ENCODE assay signal across 11 cellular contexts in genomic region chr7:10022957-10023356, GRCh38.
DNase-seq lines count a peak whose midpoint lies in the region; TF ChIP-seq lines count a peak whose summit lies in the region.
"Had no signal": no experiment of that assay in that cellular context is flagged by ENCODE, and none has a peak within 500 bp of the region (broad histone marks: within the 10 kb centered on the region; RNA-seq: fewer than 3 reads in every experiment).

No MANE protein-coding gene starts in this region.

- no peak overlapping the region for H3K4me3 ChIP-seq in BE2C (ENCODE audit: low read depth, low read length)
- H3K4me3 ChIP-seq in WERI-Rb-1 (ENCODE audit: low read depth, low read length), result no peak overlapping the region
- H3K4me3 ChIP-seq in kidney epithelial cell (ENCODE audit: low read depth, low read length), result no peak overlapping the region

- H3K4me1 ChIP-seq in BE2C, result peaks cover 5% of the 10 kb centered on the region

- intact Hi-C loops in activated CD4-positive, alpha-beta T cell treated with anti-CD3 and anti-CD28 coated beads, Interleukin-2, amount 10 ng/mL, durations not matched to agents 24 days and 14 days (cut with micrococcal nuclease), result no loop called here

- no peak overlapping the region for H3K4me3 Mint-ChIP-seq in activated CD4-positive, alpha-beta T cell treated with anti-CD3 and anti-CD28 coated beads, Interleukin-2, amount 10 ng/mL, durations not matched to agents 24 days and 14 days

- no peaks in the 10 kb centered on the region for H3K9me3 Mint-ChIP-seq in activated CD4-positive, alpha-beta T cell treated with anti-CD3 and anti-CD28 coated beads, Interleukin-2, amount 10 ng/mL, durations not matched to agents 24 days and 14 days

- no peak overlapping the region for H3K27ac Mint-ChIP-seq in activated CD4-positive, alpha-beta T cell treated with anti-CD3 and anti-CD28 coated beads, Interleukin-2, amount 10 ng/mL, durations not matched to agents 24 days and 14 days

- H3K4me1 Mint-ChIP-seq in activated CD4-positive, alpha-beta T cell treated with anti-CD3 and anti-CD28 coated beads, Interleukin-2, amount 10 ng/mL, durations not matched to agents 24 days and 14 days, result no peaks in the 10 kb centered on the region

- H3K27me3 Mint-ChIP-seq in activated CD4-positive, alpha-beta T cell treated with anti-CD3 and anti-CD28 coated beads, Interleukin-2, amount 10 ng/mL, durations not matched to agents 24 days and 14 days, result no peaks in the 10 kb centered on the region

- TF ChIP-seq CTCF in BE2C (IDR thresholded peaks at IDR 0.05; ENCODE audit: low read depth, low read length) (peak; percentile 84), WERI-Rb-1 (IDR thresholded peaks at IDR 0.05; ENCODE audit: low read depth, low read length) (peak; percentile 30; the same call in 1 of the 2 replicates), kidney epithelial cell (IDR thresholded peaks at IDR 0.05; ENCODE audit: insufficient read depth, low read length, poor library complexity, severe bottlenecking) (peak; percentile 29)

- H3K27ac ChIP-seq in WERI-Rb-1, result no peak overlapping the region

- H3K36me3 Mint-ChIP-seq in activated CD4-positive, alpha-beta T cell treated with anti-CD3 and anti-CD28 coated beads, Interleukin-2, amount 10 ng/mL, durations not matched to agents 24 days and 14 days (ENCODE audit: low read depth), result no peaks in the 10 kb centered on the region

- DNase-seq in BE2C (peak; percentile 70), HuH-7 (ENCODE audit: low spot score) (peak; percentile 1), WERI-Rb-1 (peak; percentile 29), kidney epithelial cell (ENCODE audit: low read depth) (peak; percentile 5), NCI-H187 (lab: John Stamatoyannopoulos, UW) (no peak)
- no peak for DNase-seq in activated CD4-positive, CD25-positive, alpha-beta regulatory T cell treated with anti-CD3 and anti-CD28 coated beads, Interleukin-2, amount 50 U/mL, for 72 hours
- no peak for DNase-seq in stimulated activated naive CD4-positive, alpha-beta T cell (lab: John Stamatoyannopoulos, UW)
- DNase-seq in activated CD4-positive, alpha-beta T cell treated with anti-CD3 and anti-CD28 coated beads, Interleukin-2, amount 10 ng/mL, durations not matched to agents 24 days and 14 days, result no peak
- DNase-seq: DMS79; stimulated activated CD4-positive, alpha-beta T cell treated with anti-CD3 and anti-CD28 coated beads, Interleukin-1b, Interleukin-23, amount 100 ng/mL, for 48 hours; T1000 had no signal

- H3K36me3 ChIP-seq in BE2C (no peaks in the 10 kb centered on the region), WERI-Rb-1 (no peaks in the 10 kb centered on the region), kidney epithelial cell (ENCODE audit: control insufficient read depth, insufficient read depth, low read length) (no peaks in the 10 kb centered on the region)

- no peaks in the 10 kb centered on the region for H3K27me3 ChIP-seq in BE2C
- H3K27me3 ChIP-seq in WERI-Rb-1 (ENCODE audit: insufficient read depth, low read depth, severe bottlenecking), result no peaks in the 10 kb centered on the region
- no peaks in the 10 kb centered on the region for H3K27me3 ChIP-seq in kidney epithelial cell (ENCODE audit: control insufficient read depth, insufficient read depth, low read length)

- no peaks in the 10 kb centered on the region for H3K9me3 ChIP-seq in BE2C
- H3K9me3 ChIP-seq in WERI-Rb-1 (ENCODE audit: severe bottlenecking), result no peaks in the 10 kb centered on the region

Comparison
In these comparisons a context has a peak if more than half of its experiments do, and no peak if none do; other contexts are left out.
1. DNase-seq: peak in BE2C (single experiment), HuH-7 (single experiment), WERI-Rb-1 (single experiment) and kidney epithelial cell (single experiment); none in activated CD4-positive, CD25-positive, alpha-beta regulatory T cell treated with anti-CD3 and anti-CD28 coated beads, Interleukin-2, amount 50 U/mL, for 72 hours (single experiment), stimulated activated naive CD4-positive, alpha-beta T cell (0 of 6), activated CD4-positive, alpha-beta T cell treated with anti-CD3 and anti-CD28 coated beads, Interleukin-2, amount 10 ng/mL, durations not matched to agents 24 days and 14 days (single experiment) and NCI-H187 (0 of 2).
2. CTCF ChIP-seq: peak in every context shown above with its lines; median percentile 84 in BE2C; 30 in WERI-Rb-1; 29 in kidney epithelial cell.